In the genomic region with DNA sequence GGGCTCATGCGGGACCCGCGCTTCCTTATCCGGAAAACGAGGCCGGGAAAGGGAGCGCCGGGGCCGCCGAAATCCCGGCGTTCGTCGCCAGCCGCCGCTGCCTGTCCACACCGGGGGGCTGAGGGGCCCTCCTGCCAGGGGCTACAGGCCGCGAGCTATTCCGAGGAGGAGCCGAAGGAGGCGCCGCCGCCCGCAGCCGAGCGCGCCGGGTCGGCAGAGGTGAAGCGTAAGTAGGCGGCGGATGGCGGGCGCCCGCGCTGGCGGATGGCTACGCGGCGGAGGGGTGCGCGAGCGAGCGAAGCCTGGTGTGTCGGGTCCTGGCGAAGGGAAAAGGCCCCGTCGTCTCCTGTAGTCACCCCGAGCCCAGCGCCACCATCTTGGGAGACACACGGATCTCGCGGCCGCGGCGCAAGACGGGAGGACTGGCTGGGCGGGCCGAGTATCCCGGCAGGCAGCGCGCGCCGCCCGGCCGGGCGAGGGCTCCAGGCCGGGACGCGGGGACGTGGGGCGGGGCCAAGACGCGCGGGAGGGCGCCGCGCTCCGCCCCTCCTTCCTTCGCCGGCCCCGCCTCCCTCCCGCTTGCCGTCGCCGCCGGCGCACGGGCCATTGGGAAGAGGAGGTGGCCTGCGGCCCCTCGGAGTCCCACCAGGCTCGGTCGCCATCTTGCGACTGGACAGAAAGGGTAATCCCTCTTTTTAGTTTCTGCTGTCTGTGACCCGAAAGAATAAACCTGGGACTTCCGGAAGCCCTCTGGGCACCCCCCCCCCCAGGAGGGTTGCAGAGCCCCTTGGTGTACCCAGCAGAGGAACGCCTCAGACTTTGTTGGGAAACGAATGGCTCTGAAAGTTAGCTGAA, we compare ENCODE assay signal across 8 cellular contexts. TPM values are rescaled to one million over a fixed set of nuclear protein-coding genes. Genes with fewer than 3 reads are reported as not detected.
DNase-seq lines count a peak whose midpoint lies in the region; ATAC-seq and TF ChIP-seq lines count a peak whose summit lies in the region.

A gene (minus strand): TSS at position 424 of the 855 bp plus-strand sequence. CDS start 29,917 bp downstream, outside the sequence.

- H3K9me3 ChIP-seq in smooth muscle cell (replicated peaks; ENCODE audit: low read depth), result no peaks in the 10 kb centered on the region

- H3K27ac ChIP-seq in smooth muscle cell (ENCODE audit: low read depth), result peak within 1 kb of the TSS; percentile 99

- H3K36me3 Mint-ChIP-seq in activated B cell treated with CpG ODN at 0.5 μM for 24 hours (ENCODE audit: low read depth), result peaks cover 10% of the 10 kb centered on the region

- H3K4me3 Mint-ChIP-seq in activated B cell treated with CpG ODN at 0.5 μM for 24 hours, result peak within 1 kb of the TSS; percentile 88

- no peaks in the 10 kb centered on the region for H3K9me3 Mint-ChIP-seq in activated B cell treated with CpG ODN at 0.5 μM for 24 hours

- TF ChIP-seq CTCF in activated B cell treated with CpG ODN at 0.5 μM for 24 hours (IDR thresholded peaks at IDR 0.05) (no peak), cardiac fibroblast (IDR thresholded peaks at IDR 0.05; ENCODE audit: low read depth, low read length) (no peak), smooth muscle cell (IDR thresholded peaks at IDR 0.05; ENCODE audit: borderline replicate concordance, insufficient read depth, poor library complexity, severe bottlenecking) (peak; percentile 8)

- H3K36me3 ChIP-seq in smooth muscle cell (ENCODE audit: low read depth), result no peaks in the 10 kb centered on the region

- peak within 1 kb of the TSS; percentile 100 for H3K9ac ChIP-seq in smooth muscle cell (ENCODE audit: low read depth)

- H3K27me3 Mint-ChIP-seq in activated B cell treated with CpG ODN at 0.5 μM for 24 hours, result no peaks in the 10 kb centered on the region

- peak within 1 kb of the TSS; percentile 98 for H3K4me2 ChIP-seq in smooth muscle cell

- peaks cover 16% of the 10 kb centered on the region for H3K4me1 ChIP-seq in smooth muscle cell (ENCODE audit: low read depth)

- peak within 1 kb of the TSS; percentile 91 for H3K27ac Mint-ChIP-seq in activated B cell treated with CpG ODN at 0.5 μM for 24 hours

- H4K20me1 ChIP-seq in smooth muscle cell (ENCODE audit: low read depth), result peaks cover 44% of the 10 kb centered on the region

- H3K4me3 ChIP-seq in cardiac fibroblast (replicated peaks in 1 of 2; ENCODE audit: low read depth in 2 of 2, low read length in 2 of 2) (peak within 1 kb of the TSS; percentile 73 to 91), smooth muscle cell (peak within 1 kb of the TSS; percentile 98)

- ATAC-seq in GM18907 (IDR thresholded peaks at IDR 0.05; ENCODE audit: unreplicated experiment), result peak; percentile 90
- ATAC-seq in HG03139 (IDR thresholded peaks at IDR 0.05; ENCODE audit: unreplicated experiment), result peak; percentile 88
- peak; percentile 92 for ATAC-seq in activated B cell treated with CpG ODN at 0.5 μM for 24 hours (ENCODE audit: low read depth)

- CTCF ChIA-PET in activated B cell treated with CpG ODN at 0.5 μM for 24 hours (lab: Charles Lee), result interaction anchor here (0.7 kb wide), 1 partner anchor 396 kb away, joined by 3 read pairs; no protein-coding TSS in a partner anchor

- intact Hi-C loops in activated B cell treated with CpG ODN at 0.5 μM for 24 hours (cut with micrococcal nuclease), result loop anchor here (1.0 to 10.0 kb wide), 9 partner anchors 32 to 643 kb away; no protein-coding TSS in a partner anchor

- peaks cover 49% of the 10 kb centered on the region for H3K79me2 ChIP-seq in smooth muscle cell (ENCODE audit: low read depth)

- peak within 1 kb of the TSS; percentile 99 for H2AFZ ChIP-seq in smooth muscle cell (ENCODE audit: low read depth)

- under 1% methylated on average over 77 of the region's 99 CpGs for whole genome bisulfite sequencing in smooth muscle cell (ENCODE audit: low lambda C conversion rate)

- DNase-seq in AG08396 (ENCODE audit: low spot score), result peak; percentile 97
- DNase-seq in NCI-H2196 treated with DMSO at 0.1 percent for 48 hours (lab: John Stamatoyannopoulos, UW; ENCODE audit: unreplicated experiment), result peak; percentile 66
- peak; percentile 93 for DNase-seq in activated B cell treated with CpG ODN at 0.5 μM for 24 hours
- DNase-seq in cardiac fibroblast (ENCODE audit: low read depth in 2 of 2), result peak; percentile 91 to 97
- DNase-seq in iPS-NIHi7 (ENCODE audit: extremely low spot score), result peak; percentile 96
- DNase-seq in smooth muscle cell (lab: John Stamatoyannopoulos, UW; ENCODE audit: unreplicated experiment), result peak; percentile 79

- H3K4me1 Mint-ChIP-seq in activated B cell treated with CpG ODN at 0.5 μM for 24 hours, result peaks cover 44% of the 10 kb centered on the region

- H3F3A ChIP-seq in smooth muscle cell (ENCODE audit: low read depth), result no peaks in the 10 kb centered on the region

- POLR2A ChIA-PET in activated B cell treated with CpG ODN at 0.5 μM for 24 hours (lab: Charles Lee), result interaction anchor here (0.7 to 1.2 kb wide), 5 partner anchors 14 to 470 kb away, joined by 3 to 6 read pairs (median 3); no protein-coding TSS in a partner anchor

- H3K27me3 ChIP-seq in smooth muscle cell (ENCODE audit: low read depth), result no peaks in the 10 kb centered on the region

RNA-seq across cellular contexts. Expression of the gene that starts here (rescaled TPM):
- total RNA-seq in activated B cell treated with CpG ODN at 0.5 μM for 24 hours (106 and 122 TPM in 2 replicates), smooth muscle cell (93.9 and 115 TPM in 2 replicates)
- polyA plus RNA-seq in smooth muscle cell, result 66.6 and 70.4 TPM in 2 replicates

Comparison
In these comparisons a context has a peak if more than half of its experiments do, and no peak if none do; other contexts are left out.
1. Peak in every context shown above with its lines: DNase-seq, ATAC-seq, H3K4me3 ChIP-seq and H3K27ac ChIP-seq.